ENCODE assay signal across 13 cellular contexts in genomic region chr9:124381073-124381945, GRCh38. TPM values are rescaled to one million over a fixed set of nuclear protein-coding genes. Genes with fewer than 3 reads are reported as not detected.
DNase-seq lines count a peak whose midpoint lies in the region; ATAC-seq and TF ChIP-seq lines count a peak whose summit lies in the region.
"Had no signal": no experiment of that assay in that cellular context is flagged by ENCODE, and none has a peak within 500 bp of the region (broad histone marks: within the 10 kb centered on the region; RNA-seq: fewer than 3 reads in every experiment).

No MANE protein-coding gene starts in this region.

- H3K9me3 Mint-ChIP-seq in activated CD4-positive, alpha-beta T cell treated with anti-CD3 and anti-CD28 coated beads for 36 hours (ENCODE audit: low read depth): no peaks in the 10 kb centered on the region
- H3K9me3 Mint-ChIP-seq: central memory CD8-positive, alpha-beta T cell; T-helper 2 cell treated with Interferon-gamma antibody and Interleukin-4, amounts not matched to agents 5 μg/mL and 100 μg/mL, for 36 hours had no signal

- POLR2A ChIA-PET in activated CD4-positive, alpha-beta T cell treated with anti-CD3 and anti-CD28 coated beads for 36 hours (lab: Charles Lee): no interaction called here

- H3K27me3 ChIP-seq in smooth muscle cell (ENCODE audit: low read depth) (no peaks in the 10 kb centered on the region), esophagus muscularis mucosa (no peaks in the 10 kb centered on the region)

- H3K4me1 Mint-ChIP-seq in activated CD4-positive, alpha-beta T cell treated with anti-CD3 and anti-CD28 coated beads for 36 hours: peaks cover 21% of the 10 kb centered on the region

- H3K79me2 ChIP-seq in smooth muscle cell (ENCODE audit: low read depth): peaks cover 13% of the 10 kb centered on the region

- intact Hi-C loops in activated CD4-positive, alpha-beta T cell treated with anti-CD3 and anti-CD28 coated beads for 36 hours (cut with DNase I, micrococcal nuclease): no loop called here
- intact Hi-C loops in esophagus muscularis mucosa (cut with DNase I): no loop called here

- H2AFZ ChIP-seq in smooth muscle cell (ENCODE audit: low read depth): no peak overlapping the region

- no peak for TF ChIP-seq EP300 in esophagus muscularis mucosa (IDR thresholded peaks at IDR 0.05)

- H3K4me3 ChIP-seq in smooth muscle cell (no peak overlapping the region), esophagus muscularis mucosa (no peak overlapping the region), coronary artery (no peak overlapping the region)

- H3K4me2 ChIP-seq in smooth muscle cell: peak overlapping the region; percentile 38

- peak; percentile 92 for ATAC-seq in activated CD4-positive, alpha-beta T cell treated with anti-CD3 and anti-CD28 coated beads for 36 hours
- no peak for ATAC-seq in GM18873 (IDR thresholded peaks at IDR 0.05; ENCODE audit: low FRiP score, unreplicated experiment)

- H3K36me3 Mint-ChIP-seq in activated CD4-positive, alpha-beta T cell treated with anti-CD3 and anti-CD28 coated beads for 36 hours (ENCODE audit: low read depth): peaks cover 27% of the 10 kb centered on the region

- H3K36me3 ChIP-seq in smooth muscle cell (ENCODE audit: low read depth) (peaks cover 7% of the 10 kb centered on the region), esophagus muscularis mucosa (peaks cover 0 to 42% (median 26%) of the 10 kb centered on the region in 4 donors)

- CTCF ChIA-PET in activated CD4-positive, alpha-beta T cell treated with anti-CD3 and anti-CD28 coated beads for 36 hours (lab: Charles Lee): no interaction called here

- no peaks in the 10 kb centered on the region for H3K27me3 Mint-ChIP-seq in activated CD4-positive, alpha-beta T cell treated with anti-CD3 and anti-CD28 coated beads for 36 hours
- H3K27me3 Mint-ChIP-seq: central memory CD8-positive, alpha-beta T cell had no signal

- H3K27ac Mint-ChIP-seq in activated CD4-positive, alpha-beta T cell treated with anti-CD3 and anti-CD28 coated beads for 36 hours: no peak overlapping the region
- H3K27ac Mint-ChIP-seq: T-helper 2 cell treated with Interferon-gamma antibody and Interleukin-4, amounts not matched to agents 5 μg/mL and 100 μg/mL, for 36 hours had no signal

- no peaks in the 10 kb centered on the region for H3F3A ChIP-seq in smooth muscle cell (ENCODE audit: low read depth)

- peak overlapping the region; percentile 28 for H3K27ac ChIP-seq in smooth muscle cell (ENCODE audit: low read depth)
- H3K27ac ChIP-seq in esophagus muscularis mucosa (replicated peaks in 1 of 4): no peak overlapping the region
- no peak overlapping the region for H3K27ac ChIP-seq in coronary artery

- DNase-seq in activated CD4-positive, alpha-beta T cell treated with anti-CD3 and anti-CD28 coated beads for 36 hours: peak; percentile 37
- DNase-seq in activated CD4-positive, alpha-beta T cell treated with anti-CD3 and anti-CD28 coated beads, Interleukin-2, amount 50 U/mL, for 4 hours: no peak
- DNase-seq in NCI-H774 (lab: John Stamatoyannopoulos, UW) (peak; percentile 32), dermis microvascular lymphatic vessel endothelial cell (ENCODE audit: low read depth in 2 of 2) (peak; percentile 34 to 75), smooth muscle cell (lab: John Stamatoyannopoulos, UW; ENCODE audit: unreplicated experiment) (no peak), esophagus muscularis mucosa (ENCODE audit: extremely low spot score) (no peak), coronary artery (ENCODE audit: low spot score) (no peak)
- DNase-seq: midbrain, NCI-H82, right cardiac atrium had no signal

- H3K4me1 ChIP-seq in smooth muscle cell (ENCODE audit: low read depth) (peaks cover 4% of the 10 kb centered on the region), esophagus muscularis mucosa (peaks cover 18 to 28% (median 25%) of the 10 kb centered on the region in 4 donors)

- TF ChIP-seq POLR2A in esophagus muscularis mucosa (IDR thresholded peaks at IDR 0.05; ENCODE audit: low read depth): no peak

- no peak overlapping the region for H3K9ac ChIP-seq in smooth muscle cell (ENCODE audit: low read depth)

- H3K4me3 Mint-ChIP-seq in activated CD4-positive, alpha-beta T cell treated with anti-CD3 and anti-CD28 coated beads for 36 hours: no peak overlapping the region
- H3K4me3 Mint-ChIP-seq: central memory CD8-positive, alpha-beta T cell; T-helper 2 cell treated with Interferon-gamma antibody and Interleukin-4, amounts not matched to agents 5 μg/mL and 100 μg/mL, for 36 hours had no signal

- TF ChIP-seq CTCF in smooth muscle cell (IDR thresholded peaks at IDR 0.05; ENCODE audit: borderline replicate concordance, insufficient read depth, poor library complexity, severe bottlenecking) (no peak), esophagus muscularis mucosa (IDR thresholded peaks at IDR 0.05) (no peak), coronary artery (IDR thresholded peaks at IDR 0.05) (no peak)

- peaks cover 98% of the 10 kb centered on the region for H4K20me1 ChIP-seq in smooth muscle cell (ENCODE audit: low read depth)

- 82% methylated on average over 9 of the region's 9 CpGs for WGBS in smooth muscle cell (ENCODE audit: low lambda C conversion rate)
- 88% methylated on average over 9 of the region's 9 CpGs for WGBS in esophagus muscularis mucosa

- H3K9me3 ChIP-seq in smooth muscle cell (replicated peaks; ENCODE audit: low read depth) (no peaks in the 10 kb centered on the region), esophagus muscularis mucosa (no peaks in the 10 kb centered on the region)

RNA-seq across cellular contexts. Expression of gene PSMB7, which starts 33.9 kb away (rescaled TPM):
- 100 to 1,000 TPM; 143 to 164 TPM for total RNA-seq in activated CD4-positive, alpha-beta T cell treated with anti-CD3 and anti-CD28 coated beads for 36 hours
- total RNA-seq in dermis microvascular lymphatic vessel endothelial cell (193 and 196 TPM in 2 replicates), smooth muscle cell (279 and 302 TPM in 2 replicates), esophagus muscularis mucosa (100 to 1,000 TPM; 105 to 124 (median 113) TPM)
- polyA plus RNA-seq in smooth muscle cell: 246 and 280 TPM in 2 replicates

Comparison
In these comparisons a context has a peak if more than half of its experiments do, and no peak if none do; other contexts are left out.
1. DNase-seq: peak in activated CD4-positive, alpha-beta T cell treated with anti-CD3 and anti-CD28 coated beads for 36 hours (single experiment), NCI-H774 (single experiment) and dermis microvascular lymphatic vessel endothelial cell (2 of 2); none in activated CD4-positive, alpha-beta T cell treated with anti-CD3 and anti-CD28 coated beads, Interleukin-2, amount 50 U/mL, for 4 hours (0 of 2), smooth muscle cell (single experiment), esophagus muscularis mucosa (single experiment) and coronary artery (single experiment).